In the genomic region with DNA sequence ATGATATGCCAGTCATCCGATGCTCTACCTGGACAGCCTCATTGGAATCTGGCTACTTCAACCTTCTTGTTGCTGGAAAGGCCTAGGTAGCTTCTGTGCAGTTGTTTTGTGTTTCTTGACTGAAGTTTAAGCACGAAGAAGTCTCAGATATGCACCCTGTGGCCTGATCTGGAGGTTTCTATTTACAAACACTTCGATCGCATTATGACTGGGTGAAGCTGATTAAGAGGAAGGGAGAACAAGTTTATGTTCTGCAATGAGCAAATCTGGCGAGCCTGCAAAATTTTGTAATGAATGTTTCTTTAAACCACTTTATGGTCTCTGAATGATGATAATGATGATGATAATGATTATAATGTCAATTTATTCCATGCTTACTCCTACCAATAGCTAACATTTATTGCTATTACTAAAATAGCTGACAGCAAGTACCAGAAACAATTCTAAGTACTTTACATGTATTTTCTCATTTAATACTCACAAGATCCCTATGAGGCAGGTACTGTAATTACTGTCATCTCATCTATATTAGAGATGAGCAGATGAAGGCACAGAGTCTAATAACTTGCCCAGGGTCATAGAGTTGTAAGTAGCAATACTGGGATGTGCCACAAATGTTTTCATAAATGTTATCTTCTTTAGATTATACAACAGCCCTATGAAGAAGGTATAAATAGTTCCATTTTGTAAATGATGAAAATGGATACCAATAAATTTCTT, we compare ENCODE assay signal across 13 cellular contexts.
DNase-seq lines count a peak whose midpoint lies in the region; ATAC-seq and TF ChIP-seq lines count a peak whose summit lies in the region.
"Had no signal": no experiment of that assay in that cellular context is flagged by ENCODE, and none has a peak within 500 bp of the region (broad histone marks: within the 10 kb centered on the region; RNA-seq: fewer than 3 reads in every experiment).

No MANE protein-coding gene starts in this region.

- TF ChIP-seq CTCF in GM13977 (IDR thresholded peaks at IDR 0.05; ENCODE audit: extremely low read depth, insufficient read depth, missing control alignments) = no peak

- in situ Hi-C loops in GM13977 (cut with MboI; ENCODE audit: low pct_unique_long_range_greater_than_20kb, low sequenced_read_pairs, unreplicated experiment) = no loop called here

- ATAC-seq in GM19023 (IDR thresholded peaks at IDR 0.05; ENCODE audit: unreplicated experiment) (peak; percentile 86), HG02623 (IDR thresholded peaks at IDR 0.05; ENCODE audit: unreplicated experiment) (peak; percentile 87), HG03575 (IDR thresholded peaks at IDR 0.05; ENCODE audit: extremely low read depth, insufficient number of reproducible peaks, low FRiP score, unreplicated experiment) (peak; percentile 75), HG02678 (IDR thresholded peaks at IDR 0.05; ENCODE audit: unreplicated experiment) (no peak)
- ATAC-seq: foreskin keratinocyte; SK-N-SH treated with all-trans-retinoic acid at 6 μM for 48 hours; stimulated activated naive CD8-positive, alpha-beta T cell treated with anti-CD3 and anti-CD28 coated beads, Interleukin-15, amount 100 ng/mL, for 72 hours had no signal

- DNase-seq in GM13977 (ENCODE audit: low spot score) (peak; percentile 24), activated gamma-delta T cell treated with Interleukin-2 at 50 U/mL for 16 hours (no peak), OCI-M2 (lab: John Stamatoyannopoulos, UW; ENCODE audit: unreplicated experiment) (no peak), DMS 273 (lab: John Stamatoyannopoulos, UW; ENCODE audit: unreplicated experiment) (no peak)
- DNase-seq: foreskin keratinocyte; GM23248; NCI-H1092 treated with DMSO at 0.1 percent for 48 hours; stimulated activated naive CD8-positive, alpha-beta T cell treated with anti-CD3 and anti-CD28 coated beads, Interleukin-15, amount 100 ng/mL, for 72 hours had no signal
